In genomic region chr19:3760871-3761361, GRCh38 we compare ENCODE assay signal across 7 cellular contexts. TPM values are rescaled to one million over a fixed set of nuclear protein-coding genes. Genes with fewer than 3 reads are reported as not detected.
DNase-seq lines count a peak whose midpoint lies in the region; ATAC-seq and TF ChIP-seq lines count a peak whose summit lies in the region.

No MANE protein-coding gene starts in this region.

- H3K27me3 ChIP-seq in gastroesophageal sphincter (no peaks in the 10 kb centered on the region), skeletal muscle tissue (ENCODE audit: control insufficient read depth in 3 of 3, insufficient read depth in 3 of 3, low read length in 3 of 3) (no peaks in the 10 kb centered on the region)

- CTCF ChIA-PET in activated CD4-positive, alpha-beta memory T cell treated with anti-CD3 and anti-CD28 coated beads for 36 hours (lab: Charles Lee) = interaction anchor here (0.6 to 3.5 kb wide), 5 partner anchors 39 to 69 kb away, joined by 3 to 43 read pairs (median 5); no protein-coding TSS in a partner anchor

- peak overlapping the region; percentile 99 for H3K4me3 Mint-ChIP-seq in activated CD4-positive, alpha-beta memory T cell treated with anti-CD3 and anti-CD28 coated beads for 36 hours

- H3K4me1 ChIP-seq in gastroesophageal sphincter = peaks cover 0 to 58% (median 22%) of the 10 kb centered on the region in 3 donors
- peaks cover 12 to 24% (median 23%) of the 10 kb centered on the region in 3 donors for H3K4me1 ChIP-seq in skeletal muscle tissue (ENCODE audit: control insufficient read depth in 3 of 3, insufficient read depth in 3 of 3, low read length in 3 of 3)

- TF ChIP-seq POLR2A in gastroesophageal sphincter (IDR thresholded peaks at IDR 0.05) = no peak

- peak overlapping the region; percentile 97 to 98 (median 98) for H3K9ac ChIP-seq in skeletal muscle tissue (ENCODE audit: low read depth in 1 of 3, low read length in 3 of 3)

- peaks cover 32% of the 10 kb centered on the region for H3K4me1 Mint-ChIP-seq in activated CD4-positive, alpha-beta memory T cell treated with anti-CD3 and anti-CD28 coated beads for 36 hours (ENCODE audit: low read depth)

- no peak for TF ChIP-seq CTCF in HFF-Myc (IDR thresholded peaks at IDR 0.05; ENCODE audit: low read depth, low read length, missing control alignments)
- no peak for TF ChIP-seq CTCF in gastroesophageal sphincter (IDR thresholded peaks at IDR 0.05)

- H3K36me3 Mint-ChIP-seq in activated CD4-positive, alpha-beta memory T cell treated with anti-CD3 and anti-CD28 coated beads for 36 hours = peaks cover 22% of the 10 kb centered on the region

- WGBS in gastroesophageal sphincter (ENCODE audit: low coverage in 1 of 2), 2 donors = 50 to 52% methylated on average over 3 to 4 of the region's 7 CpGs

- H3K27me3 Mint-ChIP-seq in activated CD4-positive, alpha-beta memory T cell treated with anti-CD3 and anti-CD28 coated beads for 36 hours = no peaks in the 10 kb centered on the region

- DNase-seq in HFF-Myc (ENCODE audit: extremely low read depth, low read depth) = no peak
- DNase-seq in activated CD4-positive, alpha-beta memory T cell treated with anti-CD3 and anti-CD28 coated beads for 36 hours = peak; percentile 30
- DNase-seq in AML-193 (lab: John Stamatoyannopoulos, UW) = no peak
- no peak for DNase-seq in GDM1 (lab: John Stamatoyannopoulos, UW)

- H3K27ac Mint-ChIP-seq in activated CD4-positive, alpha-beta memory T cell treated with anti-CD3 and anti-CD28 coated beads for 36 hours = peak overlapping the region; percentile 96

- H3K27ac ChIP-seq in gastroesophageal sphincter (peak overlapping the region; percentile 35 to 99 (median 91)), skeletal muscle tissue (ENCODE audit: low read depth, low read length) (peak overlapping the region; percentile 83)

- POLR2A ChIA-PET in activated CD4-positive, alpha-beta memory T cell treated with anti-CD3 and anti-CD28 coated beads for 36 hours (lab: Charles Lee) = interaction anchor here (0.6 to 2.4 kb wide), 2 partner anchors 57 to 71 kb away, joined by 3 to 13 read pairs; no protein-coding TSS in a partner anchor

- no peaks in the 10 kb centered on the region for H3K9me3 ChIP-seq in gastroesophageal sphincter
- no peaks in the 10 kb centered on the region for H3K9me3 ChIP-seq in skeletal muscle tissue (ENCODE audit: control insufficient read depth in 3 of 3, low read length in 3 of 3)

- H3K4me3 ChIP-seq in HFF-Myc (replicated peaks; ENCODE audit: low read depth, low read length) (peak overlapping the region; percentile 71), gastroesophageal sphincter (peak overlapping the region; percentile 70 to 94), skeletal muscle tissue (ENCODE audit: low read length in 3 of 3) (peak overlapping the region; percentile 96 to 98 (median 97))

- ATAC-seq in gastroesophageal sphincter (no peak), GM18868 (IDR thresholded peaks at IDR 0.05; ENCODE audit: unreplicated experiment) (no peak)

- intact Hi-C loops in activated CD4-positive, alpha-beta memory T cell treated with anti-CD3 and anti-CD28 coated beads for 36 hours (cut with micrococcal nuclease) = loop anchor here (1.0 to 5.0 kb wide), 3 partner anchors 61 to 306 kb away; partner anchors contain the start of genes DAPK3 and ZBTB7A

- no peak for TF ChIP-seq EP300 in gastroesophageal sphincter (IDR thresholded peaks at IDR 0.05)

- peaks cover 0 to 52% of the 10 kb centered on the region in 2 donors for H3K36me3 ChIP-seq in gastroesophageal sphincter
- peaks cover 4 to 22% (median 16%) of the 10 kb centered on the region in 3 donors for H3K36me3 ChIP-seq in skeletal muscle tissue (ENCODE audit: control insufficient read depth in 3 of 3, insufficient read depth in 3 of 3, low read length in 3 of 3)

- H3K9me3 Mint-ChIP-seq in activated CD4-positive, alpha-beta memory T cell treated with anti-CD3 and anti-CD28 coated beads for 36 hours = no peaks in the 10 kb centered on the region

RNA-seq across cellular contexts. Expression of gene APBA3, which starts 0.6 kb away (rescaled TPM):
- total RNA-seq in activated CD4-positive, alpha-beta memory T cell treated with anti-CD3 and anti-CD28 coated beads for 36 hours = 10 to 100 TPM; 38.2 to 41.8 TPM
- total RNA-seq in gastroesophageal sphincter = 10 to 100 TPM; 12.5 to 30.4 (median 21.3) TPM
- total RNA-seq in skeletal muscle tissue = 9.4 TPM

RNA-seq across cellular contexts. Expression of gene MRPL54, which starts 1.6 kb away (rescaled TPM):
- total RNA-seq in activated CD4-positive, alpha-beta memory T cell treated with anti-CD3 and anti-CD28 coated beads for 36 hours = 10 to 100 TPM; 63.2 to 65.2 TPM
- total RNA-seq in gastroesophageal sphincter (10 to 100 TPM; 31.8 to 90.1 (median 76.3) TPM), skeletal muscle tissue (34.4 TPM)

RNA-seq across cellular contexts. Expression of gene RAX2, which starts 11.1 kb away (rescaled TPM):
- not detected for total RNA-seq in activated CD4-positive, alpha-beta memory T cell treated with anti-CD3 and anti-CD28 coated beads for 36 hours
- total RNA-seq in gastroesophageal sphincter (not detected), skeletal muscle tissue (not detected)

RNA-seq across cellular contexts. Expression of gene MATK, which starts 25.3 kb away (rescaled TPM):
- 10 to 100 TPM; 24.4 to 25.2 TPM for total RNA-seq in activated CD4-positive, alpha-beta memory T cell treated with anti-CD3 and anti-CD28 coated beads for 36 hours
- total RNA-seq in gastroesophageal sphincter (1 to 10 TPM in 3 of 4 donors, under 1 TPM in 1; 0.47 to 5.0 (median 1.7) TPM), skeletal muscle tissue (0.52 TPM)

RNA-seq across cellular contexts. Expression of gene TJP3, which starts 52.7 kb away (rescaled TPM):
- total RNA-seq in activated CD4-positive, alpha-beta memory T cell treated with anti-CD3 and anti-CD28 coated beads for 36 hours = 1 to 10 TPM; 3.1 to 3.7 TPM
- total RNA-seq in gastroesophageal sphincter = 1 to 10 TPM in 1 of 4 donors, under 1 TPM in 1, not detected in 2; 0.78 to 3.6 TPM
- not detected for total RNA-seq in skeletal muscle tissue
